1 cellular context compared by ENCODE assay signal in genomic region chr6:18307006-18307405, GRCh38.
TF ChIP-seq lines count a peak whose summit lies in the region.

No MANE protein-coding gene starts in this region.

TF ChIP-seq in H1, 55 proteins besides CTCF, POLR2A, EP300 and RAD21:
- no peak for TF ChIP-seq RXRA (IDR thresholded peaks at IDR 0.05; ENCODE audit: insufficient read depth, low read depth, low read length)
- TF ChIP-seq USF2 (IDR thresholded peaks at IDR 0.05; ENCODE audit: low read length) = no peak
- no peak for TF ChIP-seq NRF1 (IDR thresholded peaks at IDR 0.05; ENCODE audit: low read depth, low read length)
- 0 out of 2 replicates have a peak, but pooled peaks have one; percentile 58 for TF ChIP-seq JUN (IDR thresholded peaks at IDR 0.05; ENCODE audit: low read depth, low read length)
- peak; percentile 82 for TF ChIP-seq BACH1 (IDR thresholded peaks at IDR 0.05; ENCODE audit: low read length)
- TF ChIP-seq SP1 (IDR thresholded peaks at IDR 0.05; ENCODE audit: low read depth, low read length) = 0 out of 2 replicates have a peak, but pooled peaks have one; percentile 10
- TF ChIP-seq TEAD4 (IDR thresholded peaks at IDR 0.05; ENCODE audit: low read depth, low read length) = peak; percentile 91
- no peak for TF ChIP-seq MAX (IDR thresholded peaks at IDR 0.05)
- no peak for TF ChIP-seq EGR1 (IDR thresholded peaks at IDR 0.05; ENCODE audit: borderline replicate concordance, low read depth, low read length)
- TF ChIP-seq MAFK (IDR thresholded peaks at IDR 0.05; ENCODE audit: low read depth, low read length) = peak; percentile 81
- TF ChIP-seq EZH2 (IDR thresholded peaks at IDR 0.05; ENCODE audit: low read depth, low read length, severe bottlenecking) = no peak
- TF ChIP-seq JUND (IDR thresholded peaks at IDR 0.05; ENCODE audit: low read length) = peak; percentile 88
- no peak for TF ChIP-seq BRCA1 (IDR thresholded peaks at IDR 0.05; ENCODE audit: low read depth, low read length)
- TF ChIP-seq ATF2 (IDR thresholded peaks at IDR 0.05; ENCODE audit: low read length) = no peak
